In genomic region chr12:78308701-78309100, GRCh38 we compare ENCODE assay signal across 29 cellular contexts.
"Had no signal": no experiment of that assay in that cellular context is flagged by ENCODE, and none has a peak within 500 bp of the region (broad histone marks: within the 10 kb centered on the region; RNA-seq: fewer than 3 reads in every experiment).

No MANE protein-coding gene starts in this region.

- FAIRE-seq: frontal cortex had no signal

- H3K4me1 ChIP-seq: adrenal gland, body of pancreas, esophagus squamous epithelium had no signal

- H3K9me3 ChIP-seq: body of pancreas, esophagus squamous epithelium had no signal

- H3K36me3 ChIP-seq: adrenal gland, cardiac muscle cell, esophagus squamous epithelium had no signal

- H3K27ac ChIP-seq: adrenal gland, body of pancreas, cardiac muscle cell, coronary artery, dorsolateral prefrontal cortex, esophagus squamous epithelium had no signal

- DNase-seq: activated CD4-positive, alpha-beta memory T cell treated with anti-CD3 and anti-CD28 coated beads for 36 hours; activated CD4-positive, alpha-beta T cell treated with anti-CD3 and anti-CD28 coated beads for 36 hours; activated CD4-positive, alpha-beta T cell treated with anti-CD3 and anti-CD28 coated beads, Interleukin-2, amount 10 ng/mL, durations not matched to agents 24 days and 14 days; activated CD4-positive, CD25-positive, alpha-beta regulatory T cell; activated CD4-positive, CD25-positive, alpha-beta regulatory T cell treated with anti-CD3 and anti-CD28 coated beads, Interleukin-2, amount 50 U/mL, for 72 hours; activated CD8-positive, alpha-beta memory T cell treated with anti-CD3 and anti-CD28 coated beads, Interleukin-2, amount 10 ng/mL, durations not matched to agents 7 days and 5 days; activated CD8-positive, alpha-beta memory T cell treated with anti-CD3 and anti-CD28 coated beads, Interleukin-2, amount 50 U/mL, for 4 hours; activated CD8-positive, alpha-beta T cell treated with anti-CD3 and anti-CD28 coated beads, Interleukin-2, amount 10 ng/mL, durations not matched to agents 7 days and 5 days; activated effector memory CD4-positive, alpha-beta T cell treated with anti-CD3 and anti-CD28 coated beads, Interleukin-2, amount 50 U/mL, for 16 hours; activated naive CD4-positive, alpha-beta T cell treated with anti-CD3 and anti-CD28 coated beads for 36 hours; activated naive CD8-positive, alpha-beta T cell treated with anti-CD3 and anti-CD28 coated beads for 36 hours; activated naive CD8-positive, alpha-beta T cell treated with anti-CD3 and anti-CD28 coated beads, Interleukin-2, amount 50 U/mL, for 24 hours; activated T-cell treated with anti-CD3 and anti-CD28 coated beads, Interleukin-2, amount 50 U/mL, for 1 hour; activated T-cell treated with anti-CD3 and anti-CD28 coated beads, Interleukin-2, amount 50 U/mL, for 48 hours; adrenal gland; amygdala; aorta; body of pancreas; dorsolateral prefrontal cortex; effector memory CD4-positive, alpha-beta T cell; endodermal cell; esophagus squamous epithelium; head of caudate nucleus; T-helper 1 cell; T-helper 17 cell; T1000 had no signal

- H3K27me3 ChIP-seq: adrenal gland, body of pancreas, cardiac muscle cell, dorsolateral prefrontal cortex, esophagus squamous epithelium had no signal

- ATAC-seq: activated CD4-positive, alpha-beta T cell treated with anti-CD3 and anti-CD28 coated beads for 36 hours; activated CD8-positive, alpha-beta memory T cell treated with anti-CD3 and anti-CD28 coated beads, Interleukin-2, amount 10 ng/mL, durations not matched to agents 7 days and 5 days; activated CD8-positive, alpha-beta T cell treated with anti-CD3 and anti-CD28 coated beads, Interleukin-2, amount 10 ng/mL, durations not matched to agents 7 days and 5 days; activated naive CD8-positive, alpha-beta T cell treated with anti-CD3 and anti-CD28 coated beads, Interleukin-2, amount 50 U/mL, for 24 hours; body of pancreas; T-helper 17 cell had no signal

- H3K4me3 ChIP-seq: adrenal gland, body of pancreas, cardiac muscle cell, coronary artery, dorsolateral prefrontal cortex, esophagus squamous epithelium had no signal
